In genomic region chr1:160460683-160461287, GRCh38 we compare ENCODE assay signal across 13 cellular contexts.
A peak's percentile ranks its signal among the peaks of the same experiment; 100 is the strongest.
DNase-seq lines count a peak whose midpoint lies in the region; ATAC-seq and TF ChIP-seq lines count a peak whose summit lies in the region.
"Had no signal": no experiment of that assay in that cellular context is flagged by ENCODE, and none has a peak within 500 bp of the region (broad histone marks: within the 10 kb centered on the region; RNA-seq: fewer than 3 reads in every experiment).

No MANE protein-coding gene starts in this region.

- peak overlapping the region; percentile 29 to 53 for H3K4me3 ChIP-seq in CD4-positive, alpha-beta memory T cell (ENCODE audit: low read length in 2 of 2)
- H3K4me3 ChIP-seq in smooth muscle cell: no peak overlapping the region
- H3K4me3 ChIP-seq: HAP-1 had no signal

- H3F3A ChIP-seq in smooth muscle cell (ENCODE audit: low read depth): no peaks in the 10 kb centered on the region

- no peak overlapping the region for H3K4me2 ChIP-seq in smooth muscle cell

- H3K9ac ChIP-seq in smooth muscle cell (ENCODE audit: low read depth): no peak overlapping the region
- H3K9ac ChIP-seq: parathyroid adenoma had no signal

- peaks cover 0 to 4% (median 0%) of the 10 kb centered on the region in 8 donors for H3K9me3 Mint-ChIP-seq in CD4-positive, alpha-beta memory T cell
- no peaks in the 10 kb centered on the region for H3K9me3 Mint-ChIP-seq in activated CD4-positive, alpha-beta memory T cell treated with anti-CD3 and anti-CD28 coated beads, Interleukin-2, amount 10 ng/mL, durations not matched to agents 7 days and 5 days
- H3K9me3 Mint-ChIP-seq in immature natural killer cell: no peaks in the 10 kb centered on the region

- H3K27ac Mint-ChIP-seq in CD4-positive, alpha-beta memory T cell: peak overlapping the region; percentile 61 to 95 (median 93)
- peak overlapping the region; percentile 82 for H3K27ac Mint-ChIP-seq in activated CD4-positive, alpha-beta memory T cell treated with anti-CD3 and anti-CD28 coated beads, Interleukin-2, amount 10 ng/mL, durations not matched to agents 7 days and 5 days
- peak overlapping the region in 4 of 6 donors; percentile 3 to 42 (median 22) for H3K27ac Mint-ChIP-seq in immature natural killer cell

- H3K9me3 ChIP-seq in CD4-positive, alpha-beta memory T cell (ENCODE audit: control insufficient read depth in 1 of 2, low read length in 2 of 2): no peaks in the 10 kb centered on the region
- no peaks in the 10 kb centered on the region for H3K9me3 ChIP-seq in smooth muscle cell (replicated peaks; ENCODE audit: low read depth)
- H3K9me3 ChIP-seq: Caco-2, HAP-1 had no signal

- WGBS in smooth muscle cell (ENCODE audit: low lambda C conversion rate): 89% methylated on average over 4 of the region's 4 CpGs

- peaks cover 51 to 73% (median 52%) of the 10 kb centered on the region in 4 donors for H3K4me1 Mint-ChIP-seq in CD4-positive, alpha-beta memory T cell
- peaks cover 62% of the 10 kb centered on the region for H3K4me1 Mint-ChIP-seq in activated CD4-positive, alpha-beta memory T cell treated with anti-CD3 and anti-CD28 coated beads, Interleukin-2, amount 10 ng/mL, durations not matched to agents 7 days and 5 days
- peaks cover 8 to 12% of the 10 kb centered on the region in 2 donors for H3K4me1 Mint-ChIP-seq in immature natural killer cell

- ATAC-seq in HG03342 (IDR thresholded peaks at IDR 0.05; ENCODE audit: unreplicated experiment): no peak

- TF ChIP-seq CTCF in smooth muscle cell (IDR thresholded peaks at IDR 0.05; ENCODE audit: borderline replicate concordance, insufficient read depth, poor library complexity, severe bottlenecking): no peak

- no peaks in the 10 kb centered on the region for H3K27me3 Mint-ChIP-seq in CD4-positive, alpha-beta memory T cell
- no peaks in the 10 kb centered on the region for H3K27me3 Mint-ChIP-seq in activated CD4-positive, alpha-beta memory T cell treated with anti-CD3 and anti-CD28 coated beads, Interleukin-2, amount 10 ng/mL, durations not matched to agents 7 days and 5 days
- H3K27me3 Mint-ChIP-seq in immature natural killer cell (ENCODE audit: low read depth in 3 of 3): peaks cover 0 to 2% (median 1%) of the 10 kb centered on the region in 3 donors

- peaks cover 49% of the 10 kb centered on the region for H3K4me1 ChIP-seq in CD4-positive, alpha-beta memory T cell (ENCODE audit: insufficient read depth, low read length)
- H3K4me1 ChIP-seq in smooth muscle cell (ENCODE audit: low read depth): no peaks in the 10 kb centered on the region
- H3K4me1 ChIP-seq: Caco-2, HAP-1, parathyroid adenoma had no signal

- H2AFZ ChIP-seq in smooth muscle cell (ENCODE audit: low read depth): no peak overlapping the region
- H2AFZ ChIP-seq: parathyroid adenoma had no signal

- no peaks in the 10 kb centered on the region for H3K27me3 ChIP-seq in CD4-positive, alpha-beta memory T cell (ENCODE audit: insufficient read depth, low read length)
- no peaks in the 10 kb centered on the region for H3K27me3 ChIP-seq in smooth muscle cell (ENCODE audit: low read depth)

- no peaks in the 10 kb centered on the region for H3K36me3 ChIP-seq in CD4-positive, alpha-beta memory T cell (ENCODE audit: insufficient read depth, low read length)
- no peaks in the 10 kb centered on the region for H3K36me3 ChIP-seq in smooth muscle cell (ENCODE audit: low read depth)
- H3K36me3 ChIP-seq: HAP-1 had no signal

- DNase-seq in CD4-positive, alpha-beta memory T cell: no peak
- DNase-seq in HT-29 (ENCODE audit: low spot score): peak; percentile 9
- DNase-seq in activated CD4-positive, alpha-beta memory T cell treated with anti-CD3 and anti-CD28 coated beads, Interleukin-2, amount 10 ng/mL, durations not matched to agents 7 days and 5 days: no peak
- DNase-seq in immature natural killer cell: no peak
- DNase-seq in cerebellar cortex (ENCODE audit: low spot score): no peak
- DNase-seq in smooth muscle cell (lab: John Stamatoyannopoulos, UW; ENCODE audit: unreplicated experiment): no peak
- no peak for DNase-seq in NCI-H82 treated with DMSO at 0.1 percent for 48 hours (lab: John Stamatoyannopoulos, UW; ENCODE audit: unreplicated experiment)
- DNase-seq: Caco-2, Kasumi-1, NCI-H2171 treated with DMSO at 0.1 percent for 48 hours had no signal

- H3K27ac ChIP-seq in CD4-positive, alpha-beta memory T cell (ENCODE audit: low read depth, low read length): peak overlapping the region; percentile 43
- no peak overlapping the region for H3K27ac ChIP-seq in smooth muscle cell (ENCODE audit: low read depth)
- H3K27ac ChIP-seq: parathyroid adenoma had no signal

- POLR2A ChIA-PET in CD4-positive, alpha-beta memory T cell (lab: Charles Lee; ENCODE audit: partially characterized antibody): interaction anchor here (0.6 to 2.2 kb wide), 9 partner anchors 8 to 79 kb away, joined by 3 to 7 read pairs (median 3); no protein-coding TSS in a partner anchor
- POLR2A ChIA-PET in activated CD4-positive, alpha-beta memory T cell treated with anti-CD3 and anti-CD28 coated beads, Interleukin-2, amount 10 ng/mL, durations not matched to agents 7 days and 5 days (lab: Charles Lee): interaction anchor here (1.4 kb wide), 2 partner anchors 9 to 10 kb away, joined by 6 read pairs; no protein-coding TSS in a partner anchor

- peak overlapping the region; percentile 67 to 91 (median 82) for H3K4me3 Mint-ChIP-seq in CD4-positive, alpha-beta memory T cell
- peak overlapping the region; percentile 63 for H3K4me3 Mint-ChIP-seq in activated CD4-positive, alpha-beta memory T cell treated with anti-CD3 and anti-CD28 coated beads, Interleukin-2, amount 10 ng/mL, durations not matched to agents 7 days and 5 days
- H3K4me3 Mint-ChIP-seq in immature natural killer cell: no peak overlapping the region

- CTCF ChIA-PET in CD4-positive, alpha-beta memory T cell (lab: Charles Lee; ENCODE audit: partially characterized antibody): interaction anchor here (1.0 to 1.6 kb wide), 3 partner anchors 9 to 20 kb away, joined by 3 read pairs; no protein-coding TSS in a partner anchor
- CTCF ChIA-PET in activated CD4-positive, alpha-beta memory T cell treated with anti-CD3 and anti-CD28 coated beads, Interleukin-2, amount 10 ng/mL, durations not matched to agents 7 days and 5 days (lab: Charles Lee): no interaction called here

- H3K79me2 ChIP-seq in smooth muscle cell (ENCODE audit: low read depth): no peaks in the 10 kb centered on the region
- H3K79me2 ChIP-seq: parathyroid adenoma had no signal

- intact Hi-C loops in CD4-positive, alpha-beta memory T cell (cut with micrococcal nuclease): no loop called here

- H3K36me3 Mint-ChIP-seq in CD4-positive, alpha-beta memory T cell: no peaks in the 10 kb centered on the region
- H3K36me3 Mint-ChIP-seq in activated CD4-positive, alpha-beta memory T cell treated with anti-CD3 and anti-CD28 coated beads, Interleukin-2, amount 10 ng/mL, durations not matched to agents 7 days and 5 days (ENCODE audit: low read depth): peaks cover 7% of the 10 kb centered on the region
- H3K36me3 Mint-ChIP-seq in immature natural killer cell: no peaks in the 10 kb centered on the region

- H4K20me1 ChIP-seq in smooth muscle cell (ENCODE audit: low read depth): no peaks in the 10 kb centered on the region

Comparison
In these comparisons a context has a peak if more than half of its experiments do, and no peak if none do; other contexts are left out.
1. H3K27ac Mint-ChIP-seq: peak in every context shown above with its lines; median percentile 93 in CD4-positive, alpha-beta memory T cell; 82 in activated CD4-positive, alpha-beta memory T cell treated with anti-CD3 and anti-CD28 coated beads, Interleukin-2, amount 10 ng/mL, durations not matched to agents 7 days and 5 days; 22 in immature natural killer cell.
2. H3K4me3 Mint-ChIP-seq: peak in CD4-positive, alpha-beta memory T cell (8 of 8) and activated CD4-positive, alpha-beta memory T cell treated with anti-CD3 and anti-CD28 coated beads, Interleukin-2, amount 10 ng/mL, durations not matched to agents 7 days and 5 days (single experiment); none in immature natural killer cell (0 of 5).